15 cellular contexts compared by ENCODE assay signal in the genomic region with DNA sequence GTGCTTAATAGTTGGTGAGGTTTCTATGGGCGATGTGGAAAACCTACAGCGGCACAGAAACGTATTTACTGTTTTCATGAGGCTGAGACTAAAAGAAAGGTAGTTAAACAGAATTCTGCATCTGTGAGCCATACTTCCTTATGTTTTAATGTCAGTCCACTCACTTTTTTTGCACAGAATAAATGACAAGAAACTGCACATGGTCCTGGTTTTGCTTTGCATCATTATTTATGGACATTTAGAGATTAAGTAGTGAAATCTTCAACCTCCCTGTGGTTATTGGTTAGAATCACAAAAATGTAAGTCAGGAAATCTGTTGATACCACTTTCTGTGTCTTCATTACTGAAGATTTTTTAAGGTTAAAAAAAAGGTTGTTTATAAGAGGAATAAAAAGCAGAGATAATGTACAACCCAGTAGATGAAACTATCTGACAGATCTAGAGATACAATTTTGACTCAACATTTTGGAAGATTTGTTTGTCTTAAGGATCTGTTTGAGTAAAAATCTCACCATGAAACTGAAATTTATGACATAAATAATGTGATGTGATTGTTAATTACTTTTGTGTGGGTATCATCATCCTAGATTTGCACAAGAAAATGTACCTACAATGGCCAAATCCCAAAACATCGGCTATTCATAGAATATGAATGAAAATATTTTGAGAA. TPM values are rescaled to one million over a fixed set of nuclear protein-coding genes. Genes with fewer than 3 reads are reported as not detected.
A peak's percentile ranks its signal among the peaks of the same experiment; 100 is the strongest.
DNase-seq lines count a peak whose midpoint lies in the region; ATAC-seq and TF ChIP-seq lines count a peak whose summit lies in the region.
"Had no signal": no experiment of that assay in that cellular context is flagged by ENCODE, and none has a peak within 500 bp of the region (broad histone marks: within the 10 kb centered on the region; RNA-seq: fewer than 3 reads in every experiment).

No MANE protein-coding gene starts in this region.

- H3K27ac ChIP-seq in WERI-Rb-1 (no peak overlapping the region), gastrocnemius medialis (peak overlapping the region; percentile 78 to 82 (median 82))

- H3K27me3 ChIP-seq in WERI-Rb-1 (ENCODE audit: insufficient read depth, low read depth, severe bottlenecking) (no peaks in the 10 kb centered on the region), gastrocnemius medialis (no peaks in the 10 kb centered on the region)

- TF ChIP-seq POLR2A in gastrocnemius medialis (IDR thresholded peaks at IDR 0.05): no peak

- DNase-seq in WERI-Rb-1: no peak
- DNase-seq in fibroblast of the aortic adventitia (ENCODE audit: low read depth): no peak
- no peak for DNase-seq in gastrocnemius medialis
- DNase-seq in stimulated activated CD4-positive, alpha-beta T cell treated with anti-CD3 and anti-CD28 coated beads, Interleukin-1b, Interleukin-23, amount 100 ng/mL, for 48 hours: no peak
- no peak for DNase-seq in HUDEP-2 (lab: John Stamatoyannopoulos, UW; ENCODE audit: unreplicated experiment in 76 of 76)
- DNase-seq in activated naive CD4-positive, alpha-beta T cell treated with Interleukin-2 at 50 U/mL for 16 hours: no peak
- no peak for DNase-seq in stimulated activated naive CD4-positive, alpha-beta T cell treated with Interleukin-2 at 50 U/mL for 16 hours (lab: John Stamatoyannopoulos, UW)
- DNase-seq: activated naive CD8-positive, alpha-beta T cell treated with anti-CD3 and anti-CD28 coated beads, Interleukin-2, amount 50 U/mL, for 24 hours; CD8-positive, alpha-beta T cell; H7; Kasumi-1; NCI-H2107; T-helper 9 cell; upper lobe of left lung had no signal

- no peak for ATAC-seq in gastrocnemius medialis
- ATAC-seq: activated naive CD8-positive, alpha-beta T cell treated with anti-CD3 and anti-CD28 coated beads, Interleukin-2, amount 50 U/mL, for 24 hours; CD8-positive, alpha-beta T cell had no signal

- peak overlapping the region; percentile 40; the same call in 1 of the 2 replicates for H3K9ac ChIP-seq in ES-I3 (ENCODE audit: low read depth, low read length)

- H3K9me3 ChIP-seq in ES-I3 (ENCODE audit: control insufficient read depth, insufficient read depth, low read length) (no peaks in the 10 kb centered on the region), WERI-Rb-1 (ENCODE audit: severe bottlenecking) (no peaks in the 10 kb centered on the region), gastrocnemius medialis (no peaks in the 10 kb centered on the region)
- H3K9me3 ChIP-seq: upper lobe of left lung had no signal

- H3K4me3 ChIP-seq in WERI-Rb-1 (ENCODE audit: low read depth, low read length) (peak overlapping the region; percentile 88), fibroblast of the aortic adventitia (ENCODE audit: low read depth, low read length) (peak overlapping the region; percentile 91), gastrocnemius medialis (peak overlapping the region; percentile 72 to 90 (median 82))

- in situ Hi-C loops in gastrocnemius medialis (cut with MboI; ENCODE audit: low sequenced_read_pairs in 4 of 4): loop anchor here in 3 of 4 donors (10.0 to 25.0 kb wide), 4 partner anchors 404 to 1004 kb away; partner anchors contain the start of gene HSD17B4 (in 1 of the 3)

- H3K36me3 ChIP-seq in ES-I3 (ENCODE audit: insufficient read depth, low read length): no peaks in the 10 kb centered on the region
- H3K36me3 ChIP-seq in WERI-Rb-1: no peaks in the 10 kb centered on the region
- H3K36me3 ChIP-seq in gastrocnemius medialis: no peaks in the 10 kb centered on the region
- H3K36me3 ChIP-seq: upper lobe of left lung had no signal

- no peak for TF ChIP-seq CTCF in WERI-Rb-1 (IDR thresholded peaks at IDR 0.05; ENCODE audit: low read depth, low read length)
- TF ChIP-seq CTCF in fibroblast of the aortic adventitia (IDR thresholded peaks at IDR 0.05; ENCODE audit: insufficient read depth, low read length): no peak
- TF ChIP-seq CTCF in gastrocnemius medialis (IDR thresholded peaks at IDR 0.05 in 4 of 5, conservative IDR thresholded peaks at IDR 0.05 in 1 of 5): no peak

- intact Hi-C loops in gastrocnemius medialis (cut with DNase I; ENCODE audit: low total_unique reads): no loop called here

- no peaks in the 10 kb centered on the region; the same call in 1 of the 2 replicates for H3K4me1 ChIP-seq in ES-I3 (ENCODE audit: insufficient read depth, low read length)
- H3K4me1 ChIP-seq in gastrocnemius medialis: peaks cover 27 to 41% of the 10 kb centered on the region in 2 donors

RNA-seq across cellular contexts. Expression of gene PRR16, which starts 2.4 kb away (rescaled TPM):
- total RNA-seq in fibroblast of the aortic adventitia (ENCODE audit: low replicate concordance) (4.4 and 22.1 TPM in 2 replicates), gastrocnemius medialis (1 to 10 TPM in 3 of 4 donors, under 1 TPM in 1; 0.66 to 3.9 (median 2.6) TPM)
- total RNA-seq: CD8-positive, alpha-beta T cell; H7 had no signal
